8 cellular contexts compared by ENCODE assay signal in the genomic region with DNA sequence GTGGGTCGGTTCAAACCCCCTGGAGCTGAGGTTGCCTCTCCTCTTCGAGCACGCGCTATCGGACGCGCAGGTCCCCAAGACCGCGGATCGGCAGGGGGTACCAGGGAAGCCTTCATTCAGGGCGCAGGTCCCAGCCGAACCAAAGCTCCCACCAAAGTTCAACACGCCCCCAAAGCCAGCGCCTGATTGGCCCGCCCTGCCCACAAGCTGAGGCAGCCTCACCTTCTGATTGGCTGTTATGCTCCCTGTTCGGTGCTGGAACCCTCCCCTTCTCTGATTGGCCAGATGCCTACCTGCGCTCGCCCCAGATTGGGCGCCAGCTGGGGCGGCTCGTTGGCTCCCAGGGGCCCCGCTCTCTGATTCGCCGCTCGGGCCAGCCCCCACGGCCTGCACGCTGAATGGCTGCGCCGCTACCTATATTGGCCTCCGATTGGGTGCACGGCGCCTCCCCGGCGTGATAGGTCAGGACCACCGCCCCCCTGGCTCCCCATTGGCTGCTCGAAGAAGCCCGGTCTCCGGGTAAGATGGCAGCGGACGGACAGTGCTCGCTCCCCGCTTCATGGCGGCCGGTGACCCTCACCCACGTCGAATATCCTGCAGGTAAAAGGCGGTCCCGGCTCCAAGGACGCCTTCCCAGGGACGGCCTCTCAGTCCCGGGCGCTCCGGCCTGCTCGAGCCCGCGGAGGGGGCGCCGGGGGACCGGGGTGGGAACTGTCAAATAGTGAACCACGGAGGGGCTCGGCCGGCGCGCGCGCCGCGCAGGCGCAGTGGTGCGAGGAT. TPM values are rescaled to one million over a fixed set of nuclear protein-coding genes. Genes with fewer than 3 reads are reported as not detected.
DNase-seq lines count a peak whose midpoint lies in the region; TF ChIP-seq lines count a peak whose summit lies in the region.

A gene with protein sequence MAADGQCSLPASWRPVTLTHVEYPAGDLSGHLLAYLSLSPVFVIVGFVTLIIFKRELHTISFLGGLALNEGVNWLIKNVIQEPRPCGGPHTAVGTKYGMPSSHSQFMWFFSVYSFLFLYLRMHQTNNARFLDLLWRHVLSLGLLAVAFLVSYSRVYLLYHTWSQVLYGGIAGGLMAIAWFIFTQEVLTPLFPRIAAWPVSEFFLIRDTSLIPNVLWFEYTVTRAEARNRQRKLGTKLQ (plus strand): TSS at position 504 of the 780 bp plus-strand sequence. CDS start 21 bp downstream, at position 525.

- no peaks in the 10 kb centered on the region for H3K9me3 ChIP-seq in effector memory CD4-positive, alpha-beta T cell (ENCODE audit: control insufficient read depth, low read length)

- H3K27me3 ChIP-seq in effector memory CD4-positive, alpha-beta T cell (replicated peaks; ENCODE audit: control insufficient read depth, insufficient read depth, low read length, poor library complexity, severe bottlenecking) = no peaks in the 10 kb centered on the region

- peak within 1 kb of the TSS; percentile 85 for H3K4me3 ChIP-seq in effector memory CD4-positive, alpha-beta T cell (ENCODE audit: insufficient read depth, low read depth, low read length, poor library complexity, severe bottlenecking)

- H3K27ac ChIP-seq in effector memory CD4-positive, alpha-beta T cell (ENCODE audit: insufficient read depth, low read length, poor library complexity, severe bottlenecking) = peak within 1 kb of the TSS; percentile 61

- peaks cover 11% of the 10 kb centered on the region for H3K36me3 ChIP-seq in effector memory CD4-positive, alpha-beta T cell (ENCODE audit: control insufficient read depth, insufficient read depth, low read length)

- CTCF ChIA-PET in activated CD8-positive, alpha-beta memory T cell treated with anti-CD3 and anti-CD28 coated beads for 36 hours (lab: Charles Lee) = interaction anchor here (0.9 kb wide), 1 partner anchor 51 kb away, joined by 3 read pairs; no protein-coding TSS in a partner anchor

- POLR2A ChIA-PET in activated CD8-positive, alpha-beta memory T cell treated with anti-CD3 and anti-CD28 coated beads for 36 hours (lab: Charles Lee) = interaction anchor here (0.5 to 1.1 kb wide), 6 partner anchors 8 to 1101 kb away, joined by 3 to 4 read pairs (median 3); no protein-coding TSS in a partner anchor

- TF ChIP-seq CTCF in GM20000 (IDR thresholded peaks at IDR 0.05; ENCODE audit: extremely low read depth, missing control alignments) = no peak

- DNase-seq in CMK (ENCODE audit: low read depth) = peak; percentile 98
- DNase-seq in GM20000 (ENCODE audit: low spot score) = peak; percentile 99
- DNase-seq in HT-29 (ENCODE audit: low spot score) = peak; percentile 98
- peak; percentile 96 to 98 for DNase-seq in NOMO-1 (lab: John Stamatoyannopoulos, UW; ENCODE audit: unreplicated experiment in 2 of 2)
- peak; percentile 97 to 98 (median 98) for DNase-seq in effector memory CD4-positive, alpha-beta T cell
- DNase-seq in lung microvascular endothelial cell (ENCODE audit: low read depth in 2 of 2) = peak; percentile 100
- peak; percentile 96 to 99 (median 98) for DNase-seq in stimulated activated CD4-positive, alpha-beta T cell treated with anti-CD3 and anti-CD28 coated beads, TNF-alpha, amount 100 ng/mL, for 48 hours (ENCODE audit: low read depth in 3 of 3)

- peaks cover 8% of the 10 kb centered on the region for H3K4me1 ChIP-seq in effector memory CD4-positive, alpha-beta T cell (ENCODE audit: control insufficient read depth, insufficient read depth, low read length, poor library complexity, severe bottlenecking)

RNA-seq across cellular contexts. Expression of the gene that starts here (rescaled TPM):
- total RNA-seq in HT-29 (2014; rRNA removed; shearing (Covaris generic)) = 45.4 and 50.8 TPM in 2 replicates
- total RNA-seq in activated CD8-positive, alpha-beta memory T cell treated with anti-CD3 and anti-CD28 coated beads for 36 hours = 10 to 100 TPM; 22.5 to 27.0 TPM
- total RNA-seq in lung microvascular endothelial cell = 7.2 and 8.3 TPM in 2 replicates

Comparison
In these comparisons a context has a peak if more than half of its experiments do, and no peak if none do; other contexts are left out.
1. Peak in every context shown above with its lines: DNase-seq, H3K4me3 ChIP-seq and H3K27ac ChIP-seq.